8 cellular contexts compared by ENCODE assay signal in genomic region chr20:50379049-50379990, GRCh38.
DNase-seq lines count a peak whose midpoint lies in the region; ATAC-seq and TF ChIP-seq lines count a peak whose summit lies in the region.

No MANE protein-coding gene starts in this region.

- no peak overlapping the region for H2BK15ac ChIP-seq in mesendoderm (replicated peaks; ENCODE audit: low read depth)

- H3K56ac ChIP-seq in mesendoderm (ENCODE audit: low read length): no peak overlapping the region

- no peak for TF ChIP-seq CTCF in colonic mucosa (IDR thresholded peaks at IDR 0.05)

- no peak for ATAC-seq in HG03439 (IDR thresholded peaks at IDR 0.05; ENCODE audit: unreplicated experiment)

- H4K5ac ChIP-seq in mesendoderm (ENCODE audit: low read length): no peak overlapping the region

- WGBS in mesendoderm (ENCODE audit: extremely low coverage, insufficient coverage, low lambda C conversion rate): no CpG with 5 or more reads among the region's 38 CpGs

- H3K27ac ChIP-seq in colonic mucosa: peak overlapping the region; percentile 59
- H3K27ac ChIP-seq in mesendoderm (ENCODE audit: low read depth, low read length): no peak overlapping the region
- no peak overlapping the region for H3K27ac ChIP-seq in effector memory CD4-positive, alpha-beta T cell (ENCODE audit: insufficient read depth, low read length, poor library complexity, severe bottlenecking)

- intact Hi-C loops in colonic mucosa (cut with DNase I): no loop called here

- DNase-seq in AG08396 (ENCODE audit: low spot score) (peak; percentile 56), NCI-H1048 (lab: John Stamatoyannopoulos, UW) (peak; percentile 53), colonic mucosa (peak; percentile 91), myocyte (ENCODE audit: low read depth) (peak; percentile 42), mesendoderm (no peak)
- no peak for DNase-seq in effector memory CD4-positive, alpha-beta T cell
- DNase-seq in activated CD4-positive, CD25-positive, alpha-beta regulatory T cell (lab: John Stamatoyannopoulos, UW): no peak

- H4K8ac ChIP-seq in mesendoderm (ENCODE audit: low read depth, low read length): no peak overlapping the region

- H3K36me3 ChIP-seq in colonic mucosa (no peaks in the 10 kb centered on the region), mesendoderm (ENCODE audit: control insufficient read depth, insufficient read depth, low read length) (no peaks in the 10 kb centered on the region)
- no peaks in the 10 kb centered on the region for H3K36me3 ChIP-seq in effector memory CD4-positive, alpha-beta T cell (ENCODE audit: control insufficient read depth, insufficient read depth, low read length)

- H3K9ac ChIP-seq in colonic mucosa (ENCODE audit: low read depth in 2 of 2, low read length in 2 of 2): peak overlapping the region; percentile 33 to 85
- H3K9ac ChIP-seq in mesendoderm (ENCODE audit: low read length): no peak overlapping the region

- H3K27me3 ChIP-seq in colonic mucosa: no peaks in the 10 kb centered on the region
- H3K27me3 ChIP-seq in mesendoderm (ENCODE audit: insufficient read depth, low read length, poor library complexity): no peaks in the 10 kb centered on the region
- no peaks in the 10 kb centered on the region for H3K27me3 ChIP-seq in effector memory CD4-positive, alpha-beta T cell (replicated peaks; ENCODE audit: control insufficient read depth, insufficient read depth, low read length, poor library complexity, severe bottlenecking)

- H3K79me1 ChIP-seq in mesendoderm (ENCODE audit: low read length): no peaks in the 10 kb centered on the region

- no peaks in the 10 kb centered on the region for H3K9me3 ChIP-seq in colonic mucosa
- H3K9me3 ChIP-seq in effector memory CD4-positive, alpha-beta T cell (ENCODE audit: control insufficient read depth, low read length): no peaks in the 10 kb centered on the region

- H3K23ac ChIP-seq in mesendoderm (ENCODE audit: low read length): no peak overlapping the region

- no peak overlapping the region for H3K4me2 ChIP-seq in mesendoderm (ENCODE audit: low read length)

- H2BK120ac ChIP-seq in mesendoderm (ENCODE audit: low read depth, low read length): no peak overlapping the region

- H3K4me1 ChIP-seq in colonic mucosa: no peaks in the 10 kb centered on the region
- no peaks in the 10 kb centered on the region for H3K4me1 ChIP-seq in mesendoderm (ENCODE audit: control insufficient read depth, low read depth, low read length)
- no peaks in the 10 kb centered on the region for H3K4me1 ChIP-seq in effector memory CD4-positive, alpha-beta T cell (ENCODE audit: control insufficient read depth, insufficient read depth, low read length, poor library complexity, severe bottlenecking)

- H3K18ac ChIP-seq in mesendoderm (ENCODE audit: low read length): no peak overlapping the region

- peak overlapping the region; percentile 11 for H3K4me3 ChIP-seq in colonic mucosa
- no peak overlapping the region for H3K4me3 ChIP-seq in mesendoderm (ENCODE audit: low read length)
- H3K4me3 ChIP-seq in effector memory CD4-positive, alpha-beta T cell (ENCODE audit: insufficient read depth, low read depth, low read length, poor library complexity, severe bottlenecking): no peak overlapping the region

- H2AK5ac ChIP-seq in mesendoderm (ENCODE audit: low read length): no peak overlapping the region

- H3K79me2 ChIP-seq in mesendoderm (ENCODE audit: control insufficient read depth, insufficient read depth, low read length): no peaks in the 10 kb centered on the region

- H3K4ac ChIP-seq in mesendoderm (ENCODE audit: low read depth, low read length): no peak overlapping the region

- H2BK5ac ChIP-seq in mesendoderm (ENCODE audit: low read length): no peak overlapping the region

Comparison
In these comparisons a context has a peak if more than half of its experiments do, and no peak if none do; other contexts are left out.
1. DNase-seq: peak in AG08396 (single experiment), NCI-H1048 (single experiment), colonic mucosa (single experiment) and myocyte (single experiment); none in mesendoderm (single experiment), effector memory CD4-positive, alpha-beta T cell (0 of 3) and activated CD4-positive, CD25-positive, alpha-beta regulatory T cell (0 of 4).